8 cellular contexts compared by ENCODE assay signal in genomic region chr10:35194471-35194870, GRCh38.
DNase-seq lines count a peak whose midpoint lies in the region; ATAC-seq and TF ChIP-seq lines count a peak whose summit lies in the region.

No MANE protein-coding gene starts in this region.

- no peak for TF ChIP-seq CTCF in Peyer's patch (IDR thresholded peaks at IDR 0.05)

- H3K4me3 Mint-ChIP-seq in activated CD8-positive, alpha-beta memory T cell treated with anti-CD3 and anti-CD28 coated beads, Interleukin-2, amount 10 ng/mL, durations not matched to agents 7 days and 5 days = peak overlapping the region; percentile 89
- H3K4me3 Mint-ChIP-seq in stimulated activated naive CD8-positive, alpha-beta T cell treated with anti-CD3 and anti-CD28 coated beads, Interleukin-15, amount 100 ng/mL, for 72 hours = peak overlapping the region in 1 of 2 donors; percentile 92

- peaks cover 46% of the 10 kb centered on the region for H3K4me1 Mint-ChIP-seq in activated CD8-positive, alpha-beta memory T cell treated with anti-CD3 and anti-CD28 coated beads, Interleukin-2, amount 10 ng/mL, durations not matched to agents 7 days and 5 days
- peaks cover 51% of the 10 kb centered on the region for H3K4me1 Mint-ChIP-seq in stimulated activated naive CD8-positive, alpha-beta T cell treated with anti-CD3 and anti-CD28 coated beads, Interleukin-15, amount 100 ng/mL, for 72 hours

- H3K36me3 Mint-ChIP-seq in activated CD8-positive, alpha-beta memory T cell treated with anti-CD3 and anti-CD28 coated beads, Interleukin-2, amount 10 ng/mL, durations not matched to agents 7 days and 5 days = peaks cover 24% of the 10 kb centered on the region

- H3K9me3 ChIP-seq in Peyer's patch = no peaks in the 10 kb centered on the region

- H3K27ac ChIP-seq in Peyer's patch = peak overlapping the region in 3 of 4 donors; percentile 83 to 87 (median 84)
- H3K27ac ChIP-seq in epithelial cell of prostate = peak overlapping the region; percentile 88

- no peaks in the 10 kb centered on the region for H3K36me3 ChIP-seq in Peyer's patch

- ATAC-seq in activated CD8-positive, alpha-beta memory T cell treated with anti-CD3 and anti-CD28 coated beads, Interleukin-2, amount 10 ng/mL, durations not matched to agents 7 days and 5 days = no peak
- no peak for ATAC-seq in stimulated activated naive CD8-positive, alpha-beta T cell treated with anti-CD3 and anti-CD28 coated beads, Interleukin-15, amount 100 ng/mL, for 72 hours

- no peak for TF ChIP-seq POLR2A in Peyer's patch (IDR thresholded peaks at IDR 0.05)

- no peak overlapping the region for H3K4me3 ChIP-seq in Peyer's patch

- H3K27me3 ChIP-seq in Peyer's patch = no peaks in the 10 kb centered on the region

- peaks cover 0 to 5% (median 0%) of the 10 kb centered on the region in 4 donors for H3K4me1 ChIP-seq in Peyer's patch

- no peaks in the 10 kb centered on the region for H3K9me3 Mint-ChIP-seq in activated CD8-positive, alpha-beta memory T cell treated with anti-CD3 and anti-CD28 coated beads, Interleukin-2, amount 10 ng/mL, durations not matched to agents 7 days and 5 days (ENCODE audit: low read depth)
- peaks cover 7% of the 10 kb centered on the region in 2 donors for H3K9me3 Mint-ChIP-seq in stimulated activated naive CD8-positive, alpha-beta T cell treated with anti-CD3 and anti-CD28 coated beads, Interleukin-15, amount 100 ng/mL, for 72 hours

- peak overlapping the region; percentile 100 for H3K27ac Mint-ChIP-seq in activated CD8-positive, alpha-beta memory T cell treated with anti-CD3 and anti-CD28 coated beads, Interleukin-2, amount 10 ng/mL, durations not matched to agents 7 days and 5 days
- peak overlapping the region; percentile 98 for H3K27ac Mint-ChIP-seq in stimulated activated naive CD8-positive, alpha-beta T cell treated with anti-CD3 and anti-CD28 coated beads, Interleukin-15, amount 100 ng/mL, for 72 hours

- no peak for DNase-seq in activated CD8-positive, alpha-beta memory T cell treated with anti-CD3 and anti-CD28 coated beads, Interleukin-2, amount 10 ng/mL, durations not matched to agents 7 days and 5 days
- DNase-seq in activated CD8-positive, alpha-beta memory T cell treated with anti-CD3 and anti-CD28 coated beads for 24 hours = no peak
- DNase-seq in Peyer's patch (no peak), epithelial cell of prostate (ENCODE audit: low read depth, low spot score) (no peak), HK-2 (ENCODE audit: unreplicated experiment) (no peak), NCI-H1436 (lab: John Stamatoyannopoulos, UW) (no peak)
- DNase-seq in stimulated activated naive CD8-positive, alpha-beta T cell treated with anti-CD3 and anti-CD28 coated beads, Interleukin-15, amount 100 ng/mL, for 72 hours = no peak
- DNase-seq in stimulated activated CD4-positive, alpha-beta T cell treated with anti-CD3 and anti-CD28 coated beads, Interleukin-2, amount 100 ng/mL, for 48 hours = no peak

- CTCF ChIA-PET in activated CD8-positive, alpha-beta memory T cell treated with anti-CD3 and anti-CD28 coated beads, Interleukin-2, amount 10 ng/mL, durations not matched to agents 7 days and 5 days (lab: Charles Lee) = interaction anchor here (1.9 to 6.2 kb wide), 7 partner anchors 9 to 104 kb away, joined by 5 to 208 read pairs (median 19); partner anchors contain the start of genes CREM and CUL2

- no peaks in the 10 kb centered on the region for H3K27me3 Mint-ChIP-seq in activated CD8-positive, alpha-beta memory T cell treated with anti-CD3 and anti-CD28 coated beads, Interleukin-2, amount 10 ng/mL, durations not matched to agents 7 days and 5 days
- no peaks in the 10 kb centered on the region for H3K27me3 Mint-ChIP-seq in stimulated activated naive CD8-positive, alpha-beta T cell treated with anti-CD3 and anti-CD28 coated beads, Interleukin-15, amount 100 ng/mL, for 72 hours
